ENCODE assay signal across 8 cellular contexts in the genomic region with DNA sequence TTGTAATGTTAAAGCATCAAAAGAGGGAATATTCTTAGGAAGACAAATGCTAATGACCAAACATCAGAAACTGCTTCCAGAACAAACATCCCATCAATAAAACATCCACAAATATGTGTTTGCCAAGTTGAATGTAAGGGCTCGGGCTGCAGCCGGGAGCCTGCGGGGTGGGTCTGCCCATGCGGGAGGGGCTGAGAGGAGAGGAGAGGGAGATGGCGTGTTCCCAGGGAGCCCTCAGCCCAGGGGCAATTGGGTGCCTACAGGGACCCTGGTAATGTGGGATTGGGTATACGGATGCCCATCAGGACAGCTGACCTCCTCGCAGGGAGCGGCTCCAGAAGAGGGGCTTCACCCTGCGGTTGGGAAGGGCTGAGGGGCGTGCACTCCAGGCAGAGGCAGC. TPM values are rescaled to one million over a fixed set of nuclear protein-coding genes. Genes with fewer than 3 reads are reported as not detected.
"Had no signal": no experiment of that assay in that cellular context is flagged by ENCODE, and none has a peak within 500 bp of the region (broad histone marks: within the 10 kb centered on the region; RNA-seq: fewer than 3 reads in every experiment).

No MANE protein-coding gene starts in this region.

- H3K27ac ChIP-seq: GM23248 had no signal

- H3K27ac Mint-ChIP-seq: H9 had no signal

- H3K4me3 Mint-ChIP-seq: H9 had no signal

- H3K4me3 ChIP-seq: GM23248, K562 had no signal

- DNase-seq: GM23248, H9, HCEC 1CT, IMR-90, KG1 had no signal

- H3K9ac ChIP-seq: GM23248 had no signal

- H2AFZ ChIP-seq: GM23248 had no signal

- ATAC-seq: K562 had no signal

RNA-seq across cellular contexts. Expression of a gene that starts 38.4 kb away (rescaled TPM):
- total RNA-seq: GM23248, H1, HT-29, IMR-90, K562 had no signal
- polyA plus RNA-seq: GM23248, IMR-90, K562 had no signal
